21 cellular contexts compared by ENCODE assay signal in the genomic region with DNA sequence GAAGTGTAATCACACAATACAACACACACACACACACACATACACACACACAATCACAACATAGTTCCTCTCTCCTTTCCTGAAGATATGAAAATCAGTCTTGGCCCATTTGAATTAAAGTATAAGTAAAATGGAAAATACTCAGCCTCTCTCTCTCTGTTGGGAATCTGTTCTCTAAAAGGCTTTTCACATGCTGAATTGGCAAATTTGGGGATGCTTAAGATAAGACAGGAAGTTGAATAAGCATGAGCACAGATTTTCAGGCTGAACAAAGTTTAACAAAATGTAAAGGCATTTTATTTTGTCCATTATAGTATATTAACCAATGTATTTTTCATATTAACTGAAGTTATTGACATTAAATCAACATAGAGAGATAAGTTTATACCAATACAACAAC. TPM values are rescaled to one million over a fixed set of nuclear protein-coding genes. Genes with fewer than 3 reads are reported as not detected.
DNase-seq lines count a peak whose midpoint lies in the region; ATAC-seq and TF ChIP-seq lines count a peak whose summit lies in the region.
"Had no signal": no experiment of that assay in that cellular context is flagged by ENCODE, and none has a peak within 500 bp of the region (broad histone marks: within the 10 kb centered on the region; RNA-seq: fewer than 3 reads in every experiment).

No MANE protein-coding gene starts in this region.

- no peak overlapping the region for H2BK120ac ChIP-seq in mesenchymal stem cell (ENCODE audit: low read depth, low read length)

- H3K27ac ChIP-seq in left ventricle myocardium inferior (replicated peaks) = peak overlapping the region; percentile 53
- peak overlapping the region in 3 of 4 donors; percentile 40 to 68 (median 64) for H3K27ac ChIP-seq in esophagus squamous epithelium
- H3K27ac ChIP-seq in mesenchymal stem cell (ENCODE audit: low read length, poor library complexity, severe bottlenecking) = no peak overlapping the region
- H3K27ac ChIP-seq in breast epithelium = no peak overlapping the region
- H3K27ac ChIP-seq: 22Rv1, RWPE1 had no signal

- H3K27me3 ChIP-seq in left ventricle myocardium inferior (ENCODE audit: low read depth) = no peaks in the 10 kb centered on the region
- H3K27me3 ChIP-seq in esophagus squamous epithelium = no peaks in the 10 kb centered on the region
- no peaks in the 10 kb centered on the region for H3K27me3 ChIP-seq in mesenchymal stem cell (ENCODE audit: control insufficient read depth in 1 of 2, insufficient read depth in 1 of 2, low read length in 2 of 2)
- no peaks in the 10 kb centered on the region for H3K27me3 ChIP-seq in breast epithelium

- H3K36me3 ChIP-seq in left ventricle myocardium inferior (no peaks in the 10 kb centered on the region), esophagus squamous epithelium (no peaks in the 10 kb centered on the region), mesenchymal stem cell (ENCODE audit: control insufficient read depth in 1 of 2, insufficient read depth in 2 of 2, low read depth in 1 of 2, low read length in 2 of 2) (no peaks in the 10 kb centered on the region), breast epithelium (no peaks in the 10 kb centered on the region)

- H2AK5ac ChIP-seq in mesenchymal stem cell (ENCODE audit: low read length, severe bottlenecking) = no peak overlapping the region

- no peak overlapping the region for H3K14ac ChIP-seq in mesenchymal stem cell (ENCODE audit: low read length in 2 of 2)

- H4K8ac ChIP-seq in mesenchymal stem cell (ENCODE audit: low read length) = no peak overlapping the region

- H4K91ac ChIP-seq in mesenchymal stem cell (ENCODE audit: low read length) = no peak overlapping the region

- H2BK15ac ChIP-seq in mesenchymal stem cell (ENCODE audit: low read depth, poor library complexity, severe bottlenecking) = no peak overlapping the region

- TF ChIP-seq CTCF in left ventricle myocardium inferior (IDR thresholded peaks at IDR 0.05; ENCODE audit: borderline replicate concordance) = no peak
- TF ChIP-seq CTCF in esophagus squamous epithelium (IDR thresholded peaks at IDR 0.05) = no peak
- TF ChIP-seq CTCF in breast epithelium (IDR thresholded peaks at IDR 0.05) = no peak
- TF ChIP-seq CTCF in GM20000 (IDR thresholded peaks at IDR 0.05; ENCODE audit: extremely low read depth, missing control alignments) = no peak

- DNase-seq in left ventricle myocardium inferior = no peak
- DNase-seq in Right ventricle myocardium inferior (ENCODE audit: missing footprints) = no peak
- no peak for DNase-seq in esophagus squamous epithelium (lab: John Stamatoyannopoulos, UW)
- peak; percentile 3 for DNase-seq in mesenchymal stem cell
- no peak for DNase-seq in NCI-H345 (lab: John Stamatoyannopoulos, UW)
- DNase-seq in T-helper 1 cell = no peak
- no peak for DNase-seq in breast epithelium (ENCODE audit: low spot score in 2 of 2)
- DNase-seq in GM20000 (ENCODE audit: low spot score) = no peak
- DNase-seq: DMS 273 treated with DMSO at 0.1 percent for 48 hours, NCI-H1048, NCI-H1436, NCI-H1930, NCI-H526, PC-3 had no signal

- H2BK5ac ChIP-seq in mesenchymal stem cell (ENCODE audit: low read depth, low read length, poor library complexity, severe bottlenecking) = no peak overlapping the region

- no peak overlapping the region for H3K9ac ChIP-seq in mesenchymal stem cell (ENCODE audit: low read length)

- no peak overlapping the region for H2BK12ac ChIP-seq in mesenchymal stem cell (ENCODE audit: low read length in 2 of 2)

- H3K18ac ChIP-seq in mesenchymal stem cell (ENCODE audit: low read depth in 1 of 2, low read length in 2 of 2) = no peak overlapping the region

- H2AFZ ChIP-seq in mesenchymal stem cell (ENCODE audit: low read depth, low read length) = no peak overlapping the region

- H3K4ac ChIP-seq in mesenchymal stem cell (ENCODE audit: low read depth in 1 of 2, low read length in 2 of 2) = no peak overlapping the region

- no peak overlapping the region for H3K23ac ChIP-seq in mesenchymal stem cell (ENCODE audit: low read length in 2 of 2)

- H3K4me1 ChIP-seq in left ventricle myocardium inferior = peaks cover 6% of the 10 kb centered on the region
- H3K4me1 ChIP-seq in esophagus squamous epithelium = peaks cover 0 to 37% (median 2%) of the 10 kb centered on the region in 3 donors
- H3K4me1 ChIP-seq in mesenchymal stem cell (ENCODE audit: control insufficient read depth, insufficient read depth, low read depth, low read length) = no peaks in the 10 kb centered on the region
- no peaks in the 10 kb centered on the region for H3K4me1 ChIP-seq in breast epithelium

- intact Hi-C loops in left ventricle myocardium inferior (cut with micrococcal nuclease) = no loop called here
- intact Hi-C loops in Right ventricle myocardium inferior (cut with DNase I) = no loop called here
- intact Hi-C loops in esophagus squamous epithelium (cut with DNase I) = no loop called here
- intact Hi-C loops in breast epithelium (cut with DNase I; ENCODE audit: low total_unique reads) = no loop called here

- TF ChIP-seq POLR2A in esophagus squamous epithelium (IDR thresholded peaks at IDR 0.05) = no peak
- TF ChIP-seq POLR2A in breast epithelium (IDR thresholded peaks at IDR 0.05) = no peak

- no peak for ATAC-seq in Right ventricle myocardium inferior
- ATAC-seq: GM12878, PC-3 had no signal

- H3K4me2 ChIP-seq in mesenchymal stem cell (ENCODE audit: low read length, poor library complexity, severe bottlenecking) = no peak overlapping the region

- H3K79me1 ChIP-seq in mesenchymal stem cell (replicated peaks; ENCODE audit: low read length, poor library complexity, severe bottlenecking) = no peaks in the 10 kb centered on the region

- H3K9me3 ChIP-seq in left ventricle myocardium inferior (replicated peaks) = no peaks in the 10 kb centered on the region
- H3K9me3 ChIP-seq in esophagus squamous epithelium = no peaks in the 10 kb centered on the region
- peaks cover 6% of the 10 kb centered on the region for H3K9me3 ChIP-seq in mesenchymal stem cell (ENCODE audit: control insufficient read depth, low read length)
- no peaks in the 10 kb centered on the region for H3K9me3 ChIP-seq in breast epithelium

- no peak overlapping the region for H3K4me3 ChIP-seq in left ventricle myocardium inferior
- H3K4me3 ChIP-seq in esophagus squamous epithelium = no peak overlapping the region
- H3K4me3 ChIP-seq in mesenchymal stem cell (ENCODE audit: insufficient read depth in 1 of 2, low read depth in 1 of 2, low read length in 2 of 2) = no peak overlapping the region
- H3K4me3 ChIP-seq in breast epithelium = no peak overlapping the region
- H3K4me3 ChIP-seq: GM12878 had no signal

RNA-seq across cellular contexts. Expression of a gene that starts 23.7 kb away (rescaled TPM):
- 49.7 TPM for total RNA-seq in left ventricle myocardium inferior
- total RNA-seq in Right ventricle myocardium inferior = 59.4 TPM
- 100 to 1,000 TPM in 1 of 4 donors, 10 to 100 TPM in 3; 53.4 to 146 (median 68.8) TPM for total RNA-seq in esophagus squamous epithelium
- 0.03 TPM for polyA plus RNA-seq in mesenchymal stem cell (2013, experiment 1 of 2)
- polyA plus RNA-seq in mesenchymal stem cell (2013, experiment 2 of 2) = 0.04 TPM
- 100 to 1,000 TPM in 2 of 3 donors, 10 to 100 TPM in 1; 79.5 to 141 (median 132) TPM for total RNA-seq in breast epithelium
- total RNA-seq: Daoy, GM12878, H4, MCF 10A, PC-3 had no signal
- polyA plus RNA-seq: CD14-positive monocyte, GM12878 had no signal

Comparison
In these comparisons a context has a peak if more than half of its experiments do, and no peak if none do; other contexts are left out.
1. H3K27ac ChIP-seq: peak in left ventricle myocardium inferior (single experiment) and esophagus squamous epithelium (3 of 4); none in mesenchymal stem cell (single experiment) and breast epithelium (0 of 2).